Comparison of ENCODE assay signal across 18 cellular contexts in the genomic region with DNA sequence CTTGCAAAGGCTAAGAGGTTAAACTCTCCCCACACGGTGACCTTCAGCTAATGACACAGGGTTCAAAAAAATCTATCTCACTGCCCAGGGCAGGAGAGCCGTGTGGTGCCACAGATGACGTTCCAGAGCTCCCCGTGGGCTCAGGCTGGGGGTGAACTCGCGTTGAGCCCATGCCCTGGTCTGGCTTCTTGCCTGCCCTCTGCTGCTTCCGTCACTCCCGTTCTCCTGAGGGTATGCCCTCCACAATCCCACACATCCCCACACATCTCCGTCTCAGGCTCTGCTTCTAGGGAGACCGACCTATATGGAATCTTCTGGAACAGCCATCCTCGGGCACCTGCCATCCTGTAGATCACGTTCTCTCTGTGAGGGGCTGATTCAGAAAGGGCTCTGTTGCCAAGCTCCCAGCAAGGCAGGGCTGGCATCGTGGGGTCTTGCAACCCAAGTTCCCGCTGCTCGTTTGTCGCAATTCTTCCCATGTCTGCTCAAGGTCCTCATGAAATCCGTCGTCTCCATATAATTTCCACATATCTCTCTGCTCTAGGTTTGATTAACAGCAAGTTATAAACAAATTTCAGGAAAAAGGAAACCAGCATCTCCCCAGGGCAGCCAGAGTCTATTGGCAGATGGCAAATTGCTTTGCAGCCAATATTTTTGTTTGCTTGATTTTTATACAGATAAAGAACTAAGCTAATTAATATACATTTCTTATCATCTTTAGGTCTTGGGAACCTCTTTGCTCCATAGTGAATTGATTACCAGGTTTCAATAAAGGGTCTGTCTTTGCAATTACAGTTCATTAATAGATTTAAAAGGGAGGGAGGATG.
DNase-seq lines count a peak whose midpoint lies in the region; FAIRE-seq and TF ChIP-seq lines count a peak whose summit lies in the region.
"Had no signal": no experiment of that assay in that cellular context is flagged by ENCODE, and none has a peak within 500 bp of the region (broad histone marks: within the 10 kb centered on the region; RNA-seq: fewer than 3 reads in every experiment).

No MANE protein-coding gene starts in this region.

- H2BK15ac ChIP-seq in H1 (ENCODE audit: low read length) (no peak overlapping the region), neuronal stem cell (ENCODE audit: low read length) (no peak overlapping the region)

- intact Hi-C loops in uterus (cut with DNase I; ENCODE audit: low total_unique reads), result no loop called here

- no peak overlapping the region for H3K56ac ChIP-seq in H1 (replicated peaks; ENCODE audit: insufficient read length, low read depth, low read length)

- no peak overlapping the region for H2BK12ac ChIP-seq in H1 (ENCODE audit: low read depth, low read length)
- H2BK12ac ChIP-seq in neuronal stem cell (ENCODE audit: low read length), result no peak overlapping the region

- TF ChIP-seq CTCF in H1 (IDR thresholded peaks at IDR 0.05; ENCODE audit: control extremely low read depth in 1 of 3, insufficient read depth in 1 of 3, low read depth in 1 of 3, low read length in 3 of 3), result no peak
- TF ChIP-seq CTCF in uterus (IDR thresholded peaks at IDR 0.05), result no peak

- H2BK20ac ChIP-seq in H1 (ENCODE audit: low read length), result peak overlapping the region; percentile 29; the same call in 1 of the 2 replicates

- no peak overlapping the region for H2AFZ ChIP-seq in H1 (ENCODE audit: low read length)
- no peak overlapping the region for H2AFZ ChIP-seq in neuronal stem cell (ENCODE audit: low read length)

- H4K91ac ChIP-seq in H1 (replicated peaks; ENCODE audit: insufficient read length, low read length) (peak overlapping the region; percentile 44), neuronal stem cell (ENCODE audit: low read depth, low read length, poor library complexity) (no peak overlapping the region)

- no peaks in the 10 kb centered on the region for H3K4me1 ChIP-seq in H1 (replicated peaks in 1 of 4; ENCODE audit: control insufficient read depth in 3 of 4, insufficient read depth in 4 of 4, low read length in 3 of 4)
- H3K4me1 ChIP-seq in neuronal stem cell (ENCODE audit: control insufficient read depth in 2 of 2, insufficient read depth in 1 of 2, low read depth in 1 of 2, low read length in 2 of 2), result no peaks in the 10 kb centered on the region
- no peaks in the 10 kb centered on the region for H3K4me1 ChIP-seq in uterus

- H2BK120ac ChIP-seq in H1 (replicated peaks; ENCODE audit: low read depth, low read length) (no peak overlapping the region), neuronal stem cell (ENCODE audit: low read depth, low read length) (no peak overlapping the region)

- no peaks in the 10 kb centered on the region for H3K23me2 ChIP-seq in H1 (ENCODE audit: low read depth, low read length)

- H3K9ac ChIP-seq in H1 (replicated peaks in 1 of 4; ENCODE audit: extremely low read depth in 1 of 4, low read depth in 3 of 4, low read length in 3 of 4) (no peak overlapping the region), neuronal stem cell (ENCODE audit: low read depth, low read length, poor library complexity) (no peak overlapping the region)

- H3K79me2 ChIP-seq in H1 (ENCODE audit: control insufficient read depth in 1 of 2, insufficient read depth in 2 of 2, low read length in 2 of 2), result no peaks in the 10 kb centered on the region

- H2BK5ac ChIP-seq in H1 (ENCODE audit: low read depth, low read length) (no peak overlapping the region), neuronal stem cell (ENCODE audit: low read length) (no peak overlapping the region)

- no peak overlapping the region for H3K14ac ChIP-seq in H1 (ENCODE audit: insufficient read length)
- no peak overlapping the region for H3K14ac ChIP-seq in neuronal stem cell (ENCODE audit: low read length)

- H4K20me1 ChIP-seq in H1 (replicated peaks in 1 of 2; ENCODE audit: control insufficient read depth in 1 of 2, insufficient read depth in 2 of 2, low read length in 2 of 2), result no peaks in the 10 kb centered on the region

- H3K4ac ChIP-seq in H1 (replicated peaks; ENCODE audit: insufficient read length, low read depth, low read length) (no peak overlapping the region), neuronal stem cell (ENCODE audit: low read length) (no peak overlapping the region)

- WGBS in H1 (ENCODE audit: extremely low coverage in 1 of 2, insufficient coverage in 1 of 2, insufficient read length in 1 of 2, insufficient replicate concordance in 2 of 2, low coverage in 1 of 2, low lambda C conversion rate in 2 of 2, missing lambda C conversion rate in 1 of 2), 2 experiments, result 91% methylated on average over 18 of the region's 18 CpGs; no CpG with 5 or more reads in 1 of the 2 experiments
- no CpG with 5 or more reads among the region's 18 CpGs for WGBS in neuronal stem cell (ENCODE audit: extremely low coverage in 2 of 2, insufficient read length in 2 of 2, insufficient replicate concordance in 1 of 2), 2 donors

- TF ChIP-seq POLR2A in H1 (IDR thresholded peaks at IDR 0.05; ENCODE audit: control extremely low read depth in 1 of 2, low read depth in 2 of 2, low read length in 2 of 2), result no peak
- TF ChIP-seq POLR2A in uterus (IDR thresholded peaks at IDR 0.05), result no peak

- no peak overlapping the region; the same call in 1 of the 2 replicates for H2AK5ac ChIP-seq in H1 (ENCODE audit: low read depth, low read length)
- H2AK5ac ChIP-seq in neuronal stem cell (ENCODE audit: low read depth, low read length), result no peak overlapping the region

- H3K4me3 ChIP-seq in H1 (ENCODE audit: extremely low read depth in 1 of 4, insufficient read depth in 2 of 4, low read depth in 3 of 4, low read length in 4 of 4) (no peak overlapping the region), neuronal stem cell (ENCODE audit: low read length in 2 of 2) (no peak overlapping the region), uterus (no peak overlapping the region)

- no peak overlapping the region for H4K5ac ChIP-seq in H1 (ENCODE audit: insufficient read length, low read depth, low read length)

- TF ChIP-seq EP300 in H1 (IDR thresholded peaks at IDR 0.05; ENCODE audit: borderline replicate concordance in 1 of 2, low read depth in 2 of 2, low read length in 2 of 2), result no peak

- H3K27ac ChIP-seq in H1 (ENCODE audit: low read depth, low read length) (no peak overlapping the region), neuronal stem cell (replicated peaks; ENCODE audit: low read length) (no peak overlapping the region), uterus (no peak overlapping the region)

- no peaks in the 10 kb centered on the region for H3K79me1 ChIP-seq in H1 (ENCODE audit: low read depth, low read length)
- no peaks in the 10 kb centered on the region for H3K79me1 ChIP-seq in neuronal stem cell (ENCODE audit: low read depth, low read length)

- H3K36me3 ChIP-seq in H1 (ENCODE audit: control insufficient read depth in 2 of 4, insufficient read depth in 4 of 4, low read length in 3 of 4) (no peaks in the 10 kb centered on the region), neuronal stem cell (replicated peaks in 1 of 2; ENCODE audit: control insufficient read depth in 2 of 2, insufficient read depth in 2 of 2, low read length in 2 of 2) (no peaks in the 10 kb centered on the region), uterus (no peaks in the 10 kb centered on the region)

- H3K9me3 ChIP-seq in H1 (ENCODE audit: insufficient read depth in 2 of 2, low read depth in 1 of 2, low read length in 1 of 2) (no peaks in the 10 kb centered on the region), neuronal stem cell (replicated peaks in 1 of 2; ENCODE audit: control insufficient read depth in 2 of 2, insufficient read depth in 1 of 2, low read depth in 1 of 2, low read length in 2 of 2) (no peaks in the 10 kb centered on the region), uterus (no peaks in the 10 kb centered on the region)

- H3K18ac ChIP-seq in H1 (ENCODE audit: extremely low read depth, low read length), result no peak overlapping the region
- H3K18ac ChIP-seq in neuronal stem cell (ENCODE audit: low read length), result peak overlapping the region; percentile 6

- no peak overlapping the region for H4K8ac ChIP-seq in H1 (ENCODE audit: extremely low read depth, insufficient read depth, low read length)
- no peak overlapping the region for H4K8ac ChIP-seq in neuronal stem cell (ENCODE audit: low read depth, low read length)

- POLR2A ChIA-PET in H1 (lab: Charles Lee; ENCODE audit: partially characterized antibody), result no interaction called here

- H3K27me3 ChIP-seq in H1 (replicated peaks in 1 of 4; ENCODE audit: control insufficient read depth in 3 of 4, extremely low read depth in 1 of 4, insufficient read depth in 3 of 4, low read length in 3 of 4) (peaks cover 0 to 2% (median 0%) of the 10 kb centered on the region in 4 experiments; a peak in 1 of 7 replicates), neuronal stem cell (ENCODE audit: control insufficient read depth in 3 of 3, insufficient read depth in 3 of 3, low read depth in 1 of 3, low read length in 3 of 3) (no peaks in the 10 kb centered on the region), uterus (no peaks in the 10 kb centered on the region)

- no peak for TF ChIP-seq RAD21 in H1 (IDR thresholded peaks at IDR 0.05 in 1 of 2, conservative IDR thresholded peaks at IDR 0.05 in 1 of 2; ENCODE audit: low read depth in 2 of 2, low read length in 2 of 2)

- H3K23ac ChIP-seq in H1 (ENCODE audit: insufficient read length) (no peak overlapping the region), neuronal stem cell (ENCODE audit: low read depth, low read length, poor library complexity) (no peak overlapping the region)

- H3K4me2 ChIP-seq in H1 (ENCODE audit: insufficient read depth in 1 of 2, low read depth in 2 of 2, low read length in 2 of 2), result no peak overlapping the region
- H3K4me2 ChIP-seq in neuronal stem cell (ENCODE audit: insufficient read depth, low read length, poor library complexity, severe bottlenecking), result no peak overlapping the region

- CTCF ChIA-PET in H1 (lab: Charles Lee; ENCODE audit: partially characterized antibody), result interaction anchor here (0.7 to 3.1 kb wide), 7 partner anchors 32 to 571 kb away, joined by 3 to 14 read pairs (median 4); no protein-coding TSS in a partner anchor

- DNase-seq in D341Med (ENCODE audit: low spot score) (peak; percentile 51), NCI-H82 (lab: John Stamatoyannopoulos, UW) (peak; percentile 78), H1 (ENCODE audit: low read depth in 1 of 2, low spot score in 2 of 2) (no peak), neuronal stem cell (ENCODE audit: low spot score) (no peak), GM19239 (ENCODE audit: insufficient read length, low spot score) (no peak), cerebellar nuclear complex (lab: John Stamatoyannopoulos, UW) (no peak), superior temporal gyrus (ENCODE audit: extremely low spot score) (no peak), uterus (no peak)
- DNase-seq: DMS79 treated with DMSO at 0.1 percent for 48 hours, HCEC 1CT, NCI-H1436, NCI-H345, NCI-H748 treated with DMSO at 0.1 percent for 48 hours, SHP77 treated with DMSO at 0.1 percent for 48 hours had no signal

- no peak for FAIRE-seq in H1 (lab: Jason Lieb, UNC)
- no peak for FAIRE-seq in GM19239 (lab: Jason Lieb, UNC)
- FAIRE-seq: G401.6, GM12891, HTR-8/SVneo, RCC 7860 had no signal

TF ChIP-seq in H1, 55 proteins besides CTCF, POLR2A, EP300 and RAD21 (continues in another document):
- TF ChIP-seq CBX8 (IDR thresholded peaks at IDR 0.05; ENCODE audit: borderline replicate concordance, low read depth, low read length), result no peak

Comparison
In these comparisons a context has a peak if more than half of its experiments do, and no peak if none do; other contexts are left out.
1. DNase-seq: peak in D341Med (single experiment) and NCI-H82 (single experiment); none in H1 (0 of 2), neuronal stem cell (single experiment), GM19239 (single experiment), cerebellar nuclear complex (0 of 2), superior temporal gyrus (single experiment) and uterus (0 of 2).